In the genomic region with DNA sequence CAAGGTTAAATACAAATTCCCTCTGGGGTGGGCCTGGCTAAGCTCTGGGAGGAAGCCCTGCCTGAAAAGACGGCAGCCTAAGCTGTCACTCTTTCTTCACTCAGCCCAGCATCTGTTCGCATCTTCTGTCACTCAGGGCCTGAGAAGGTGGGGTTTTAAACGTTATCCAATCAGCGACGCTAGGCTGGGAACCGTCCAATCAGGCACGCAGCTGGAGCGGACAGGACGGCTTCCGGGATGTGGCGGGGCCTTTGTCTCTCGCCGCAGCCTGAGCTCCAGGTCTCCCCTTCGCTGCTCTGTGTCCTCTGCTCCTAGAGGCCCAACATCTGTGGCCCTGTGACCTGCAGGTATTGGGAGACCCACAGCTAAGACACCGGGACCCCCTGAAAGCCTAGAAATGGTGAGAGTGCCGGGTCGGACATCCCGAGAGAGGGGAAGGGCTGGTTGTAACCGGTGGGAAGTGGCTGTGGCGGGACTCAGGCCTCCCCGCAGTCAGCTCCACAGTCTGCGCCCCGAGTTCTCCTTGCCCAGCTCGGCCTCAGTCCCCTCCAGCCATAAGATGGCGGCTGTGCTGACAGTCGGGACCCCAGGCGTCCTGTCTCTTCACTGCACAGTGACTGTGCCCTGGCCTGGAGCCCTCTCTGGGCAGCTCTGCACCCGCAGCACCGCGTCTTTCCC, we compare ENCODE assay signal across 8 cellular contexts. TPM values are rescaled to one million over a fixed set of nuclear protein-coding genes. Genes with fewer than 3 reads are reported as not detected.
A peak's percentile ranks its signal among the peaks of the same experiment; 100 is the strongest.
DNase-seq lines count a peak whose midpoint lies in the region; ATAC-seq, FAIRE-seq and TF ChIP-seq lines count a peak whose summit lies in the region.

A gene (plus strand): TSS at position 254 of the 678 bp plus-strand sequence. CDS start 144 bp downstream, at position 398.

- peak; percentile 95 for ATAC-seq in HG02840 (IDR thresholded peaks at IDR 0.05; ENCODE audit: low FRiP score, unreplicated experiment)
- peak; percentile 98 to 100 (median 100) for ATAC-seq in T-cell (replicated peaks in 1 of 4)

- peak within 1 kb of the TSS; percentile 79 for H3K4me2 ChIP-seq in parathyroid adenoma (ENCODE audit: low read length)

- H3K27ac Mint-ChIP-seq in T-cell, result peak within 1 kb of the TSS; percentile 94 to 97

- no peaks in the 10 kb centered on the region for H3K9me3 Mint-ChIP-seq in T-cell

- POLR2A ChIA-PET in T-cell (lab: Charles Lee), result interaction anchor here (0.5 to 1.2 kb wide), 9 partner anchors 46 to 576 kb away, joined by 3 to 5 read pairs (median 4); a partner anchor contains a TSS

- H3K36me3 ChIP-seq in adipocyte (ENCODE audit: control insufficient read depth, insufficient read depth, low read length, severe bottlenecking), result peaks cover 21% of the 10 kb centered on the region
- H3K36me3 ChIP-seq in cardiac muscle cell, result peaks cover 16% of the 10 kb centered on the region
- no peaks in the 10 kb centered on the region for H3K36me3 ChIP-seq in parathyroid adenoma (ENCODE audit: control insufficient read depth, insufficient read depth, low read length)
- H3K36me3 ChIP-seq in tibial artery, result peaks cover 4 to 31% (median 22%) of the 10 kb centered on the region in 3 donors

- H3K36me3 Mint-ChIP-seq in T-cell, result peaks cover 39% of the 10 kb centered on the region

- intact Hi-C loops in tibial artery (cut with DNase I; ENCODE audit: low total_unique reads), result no loop called here

- H3K4me3 Mint-ChIP-seq in T-cell, result peak within 1 kb of the TSS; percentile 94 to 99 (median 98)

- FAIRE-seq in GM12892 (lab: Jason Lieb, UNC), result peak; percentile 92

- H3K9ac ChIP-seq in adipocyte (ENCODE audit: low read length) (peak within 1 kb of the TSS; percentile 95), parathyroid adenoma (peak within 1 kb of the TSS; percentile 68)

- CTCF ChIA-PET in T-cell (lab: Charles Lee), result interaction anchor here in 1 of 2 donors (0.7 to 1.3 kb wide), 3 partner anchors 186 to 480 kb away, joined by 3 read pairs; a partner anchor contains a TSS

- TF ChIP-seq POLR2A in GM12892 (IDR thresholded peaks at IDR 0.05; ENCODE audit: low read depth, low read length), result peak; percentile 93

- H3K79me2 ChIP-seq in parathyroid adenoma, result peaks cover 4% of the 10 kb centered on the region

- H3K4me1 ChIP-seq in adipocyte (ENCODE audit: control insufficient read depth, insufficient read depth, low read length) (peaks cover 13% of the 10 kb centered on the region), cardiac muscle cell (ENCODE audit: low read depth) (peaks cover 8% of the 10 kb centered on the region), parathyroid adenoma (peaks cover 6% of the 10 kb centered on the region), tibial artery (peaks cover 0 to 14% (median 8%) of the 10 kb centered on the region in 4 donors)

- DNase-seq in GM12892 (ENCODE audit: insufficient read length) (peak; percentile 43), NCI-H146 (lab: John Stamatoyannopoulos, UW) (peak; percentile 98), T-cell (peak; percentile 76 to 93 (median 89)), adipocyte (ENCODE audit: low read depth) (peak; percentile 98), cardiac muscle cell (ENCODE audit: low read depth in 1 of 2, low spot score in 1 of 2) (peak; percentile 93 to 94), tibial artery (peak; percentile 93 to 97)

- H3K9me3 ChIP-seq in adipocyte (ENCODE audit: control insufficient read depth, low read length), result peaks cover 3% of the 10 kb centered on the region
- H3K9me3 ChIP-seq in cardiac muscle cell (ENCODE audit: low read depth), result no peaks in the 10 kb centered on the region
- H3K9me3 ChIP-seq in parathyroid adenoma (ENCODE audit: control insufficient read depth, low read length), result no peaks in the 10 kb centered on the region
- no peaks in the 10 kb centered on the region for H3K9me3 ChIP-seq in tibial artery

- H3K27me3 Mint-ChIP-seq in T-cell, result no peaks in the 10 kb centered on the region

- peak within 1 kb of the TSS; percentile 92 for H2AFZ ChIP-seq in parathyroid adenoma

- H3K4me3 ChIP-seq in adipocyte (ENCODE audit: low read length) (peak within 1 kb of the TSS; percentile 95), cardiac muscle cell (peak within 1 kb of the TSS; percentile 59), parathyroid adenoma (ENCODE audit: low read depth, low read length) (peak within 1 kb of the TSS; percentile 87), tibial artery (peak within 1 kb of the TSS; percentile 59 to 67)

- H3K4me1 Mint-ChIP-seq in T-cell, result peaks cover 43 to 52% (median 47%) of the 10 kb centered on the region in 3 donors

- TF ChIP-seq CTCF in cardiac muscle cell (IDR thresholded peaks at IDR 0.05; ENCODE audit: low read depth, low read length) (no peak), parathyroid adenoma (IDR thresholded peaks at IDR 0.05) (no peak), tibial artery (IDR thresholded peaks at IDR 0.05) (no peak)

- H3K27me3 ChIP-seq in adipocyte (replicated peaks; ENCODE audit: control insufficient read depth, insufficient read depth, low read length) (no peaks in the 10 kb centered on the region), cardiac muscle cell (no peaks in the 10 kb centered on the region), parathyroid adenoma (ENCODE audit: control insufficient read depth, insufficient read depth, low read length) (no peaks in the 10 kb centered on the region), tibial artery (no peaks in the 10 kb centered on the region)

- peak within 1 kb of the TSS; percentile 89 for H3K27ac ChIP-seq in cardiac muscle cell
- peak within 1 kb of the TSS; percentile 71 for H3K27ac ChIP-seq in parathyroid adenoma
- peak within 1 kb of the TSS; percentile 66 to 77 for H3K27ac ChIP-seq in tibial artery

RNA-seq across cellular contexts. Expression of the gene that starts here (rescaled TPM):
- 12.1 TPM for polyA plus RNA-seq in GM12892 (2012; ENCODE audit: missing spikeins)
- 10 to 100 TPM; 24.3 to 35.0 (median 26.0) TPM for total RNA-seq in T-cell
- total RNA-seq in cardiac muscle cell, result 15.3 and 26.7 TPM in 2 replicates
- 15.2 and 16.1 TPM in 2 replicates for polyA plus RNA-seq in cardiac muscle cell

Comparison
In these comparisons a context has a peak if more than half of its experiments do, and no peak if none do; other contexts are left out.
1. Peak in every context shown above with its lines: DNase-seq, ATAC-seq, H3K4me3 ChIP-seq and H3K27ac ChIP-seq.
2. DNase-seq: peak in every context shown above with its lines; median percentile 98 in NCI-H146; 98 in adipocyte; 95 in tibial artery; 94 in cardiac muscle cell; 89 in T-cell; 43 in GM12892.